Comparison of ENCODE assay signal across 2 cellular contexts in genomic region chr1:8159470-8160024, GRCh38.
TF ChIP-seq lines count a peak whose summit lies in the region.

No MANE protein-coding gene starts in this region.

TF ChIP-seq in GM23338, 12 proteins besides CTCF, POLR2A, EP300 and RAD21:
- TF ChIP-seq ZNF114 (CRISPR knock-in tag; IDR thresholded peaks at IDR 0.05) (no peak), POLR2AphosphoS5 (IDR thresholded peaks at IDR 0.05; ENCODE audit: low read depth) (no peak), EZH2phosphoT487 (IDR thresholded peaks at IDR 0.05; ENCODE audit: unreplicated experiment) (no peak)

TF ChIP-seq in GM12878, 131 proteins besides CTCF, POLR2A, EP300 and RAD21 (continued from another document):
- TF ChIP-seq USF2 (IDR thresholded peaks at IDR 0.05; ENCODE audit: borderline replicate concordance, low read depth, low read length) (no peak), KAT2A (conservative IDR thresholded peaks at IDR 0.05; ENCODE audit: control insufficient read depth, low read depth, low read length) (no peak), ELK1 (IDR thresholded peaks at IDR 0.05; ENCODE audit: low read depth, low read length) (no peak), TCF3 (IDR thresholded peaks at IDR 0.05; ENCODE audit: borderline replicate concordance, insufficient read depth, low read depth, low read length) (no peak), SIX5 (IDR thresholded peaks at IDR 0.05; ENCODE audit: low read depth, low read length, severe bottlenecking) (no peak), CEBPB (IDR thresholded peaks at IDR 0.05; ENCODE audit: borderline replicate concordance in 1 of 2, low read depth in 2 of 2, low read length in 2 of 2) (no peak), MTA3 (IDR thresholded peaks at IDR 0.05; ENCODE audit: borderline replicate concordance, low read length) (no peak), GATAD2B (conservative IDR thresholded peaks at IDR 0.05; ENCODE audit: low read depth) (no peak), BHLHE40 (IDR thresholded peaks at IDR 0.05; ENCODE audit: borderline replicate concordance in 1 of 2, low read depth in 2 of 2, low read length in 1 of 2) (no peak)
